In the genomic region with DNA sequence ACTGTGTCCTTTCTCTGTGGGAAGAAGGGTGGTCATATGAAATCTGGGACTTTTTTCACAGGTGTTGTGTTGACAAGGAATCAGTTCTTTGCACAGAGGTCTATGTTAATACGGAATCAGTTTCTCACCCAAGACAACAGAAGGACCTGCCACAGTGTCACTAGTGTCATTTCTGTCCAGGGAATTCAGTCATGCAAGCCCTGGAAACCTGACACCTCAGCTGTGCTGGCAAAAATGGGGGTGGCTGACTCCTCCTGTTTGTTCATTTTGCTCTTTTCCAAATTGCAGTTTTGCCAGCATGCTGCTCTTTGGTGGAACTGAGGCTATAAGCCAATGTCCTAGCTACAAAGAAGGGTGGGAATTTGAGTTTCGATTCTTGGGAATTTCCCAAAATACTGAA, we compare ENCODE assay signal across 28 cellular contexts. TPM values are rescaled to one million over a fixed set of nuclear protein-coding genes. Genes with fewer than 3 reads are reported as not detected.
"Had no signal": no experiment of that assay in that cellular context is flagged by ENCODE, and none has a peak within 500 bp of the region (broad histone marks: within the 10 kb centered on the region; RNA-seq: fewer than 3 reads in every experiment).

No MANE protein-coding gene starts in this region.

- H3K36me3 Mint-ChIP-seq: activated naive CD8-positive, alpha-beta T cell; naive B cell; stimulated activated naive B cell treated with anti-CD40 and anti-IgM and Interleukin-4, amounts not matched to agents 10 μg/mL and 1 μg/mL and 100 μg/mL, for 72 hours had no signal

- H3K27ac Mint-ChIP-seq: activated CD4-positive, alpha-beta T cell treated with anti-CD3 and anti-CD28 coated beads for 36 hours; activated naive CD8-positive, alpha-beta T cell; naive B cell; nephron progenitor cell; stimulated activated naive B cell treated with anti-CD40 and anti-IgM and Interleukin-4, amounts not matched to agents 10 μg/mL and 1 μg/mL and 100 μg/mL, for 72 hours; T-helper 2 cell treated with Interferon-gamma antibody and Interleukin-4, amounts not matched to agents 5 μg/mL and 100 μg/mL, for 36 hours had no signal

- DNase-seq: activated CD4-positive, alpha-beta T cell treated with anti-CD3 and anti-CD28 coated beads for 36 hours; activated CD4-positive, CD25-positive, alpha-beta regulatory T cell; activated effector memory CD4-positive, alpha-beta T cell treated with Interleukin-2 at 50 U/mL for 16 hours; activated naive CD4-positive, alpha-beta T cell treated with Interleukin-2 at 50 U/mL for 16 hours; activated T-cell treated with anti-CD3 and anti-CD28 coated beads for 4 hours; aorta; body of pancreas; dermis blood vessel endothelial cell; effector CD4-positive, alpha-beta T cell; foreskin keratinocyte; kidney glomerular epithelial cell; left lung; naive B cell; nephron progenitor cell; pancreas; stimulated activated CD4-positive, alpha-beta T cell treated with anti-CD3 and anti-CD28 coated beads, Interleukin-15, amount 100 ng/mL, for 24 hours; stimulated activated CD4-positive, alpha-beta T cell treated with anti-CD3 and anti-CD28 coated beads, Interleukin-2, amount 100 ng/mL, for 24 hours; stimulated activated naive B cell treated with anti-CD40 and anti-IgM and Interleukin-4, amounts not matched to agents 10 μg/mL and 1 μg/mL and 100 μg/mL, for 72 hours; stomach; thyroid gland; upper lobe of left lung had no signal

- FAIRE-seq: colon, pancreas had no signal

- H3K9me3 ChIP-seq: body of pancreas, esophagus muscularis mucosa, left lung, pancreas, right atrium auricular region, stomach, thyroid gland, upper lobe of left lung had no signal

- H3K27me3 ChIP-seq: body of pancreas, esophagus muscularis mucosa, left lung, pancreas, right atrium auricular region, thyroid gland, upper lobe of left lung had no signal

- ATAC-seq: activated CD4-positive, alpha-beta T cell treated with anti-CD3 and anti-CD28 coated beads for 36 hours; body of pancreas; foreskin keratinocyte; left lung; pancreas; stimulated activated naive B cell treated with anti-CD40 and anti-IgM and Interleukin-4, amounts not matched to agents 10 μg/mL and 1 μg/mL and 100 μg/mL, for 72 hours had no signal

- H3K27ac ChIP-seq: body of pancreas, esophagus muscularis mucosa, foreskin keratinocyte, left lung, pancreas, right atrium auricular region, stomach, thyroid gland, upper lobe of left lung had no signal

- H3K4me3 Mint-ChIP-seq: activated CD4-positive, alpha-beta T cell treated with anti-CD3 and anti-CD28 coated beads for 36 hours; activated naive CD8-positive, alpha-beta T cell; naive B cell; nephron progenitor cell; stimulated activated naive B cell treated with anti-CD40 and anti-IgM and Interleukin-4, amounts not matched to agents 10 μg/mL and 1 μg/mL and 100 μg/mL, for 72 hours; T-helper 2 cell treated with Interferon-gamma antibody and Interleukin-4, amounts not matched to agents 5 μg/mL and 100 μg/mL, for 36 hours had no signal

- H3K4me1 Mint-ChIP-seq: activated CD4-positive, alpha-beta T cell treated with anti-CD3 and anti-CD28 coated beads for 36 hours; naive B cell; stimulated activated naive B cell treated with anti-CD40 and anti-IgM and Interleukin-4, amounts not matched to agents 10 μg/mL and 1 μg/mL and 100 μg/mL, for 72 hours had no signal

- H3K4me3 ChIP-seq: body of pancreas, esophagus muscularis mucosa, left lung, lung, pancreas, right atrium auricular region, stomach, thyroid gland, upper lobe of left lung had no signal

- H3K36me3 ChIP-seq: esophagus muscularis mucosa, left lung, pancreas, right atrium auricular region, stomach, thyroid gland, upper lobe of left lung had no signal

- H3K9me3 Mint-ChIP-seq: naive B cell; nephron progenitor cell; stimulated activated naive B cell treated with anti-CD40 and anti-IgM and Interleukin-4, amounts not matched to agents 10 μg/mL and 1 μg/mL and 100 μg/mL, for 72 hours; T-helper 2 cell treated with Interferon-gamma antibody and Interleukin-4, amounts not matched to agents 5 μg/mL and 100 μg/mL, for 36 hours had no signal

- H3K4me1 ChIP-seq: body of pancreas, esophagus muscularis mucosa, foreskin keratinocyte, left lung, pancreas, right atrium auricular region, stomach, thyroid gland, upper lobe of left lung had no signal

RNA-seq across cellular contexts. Expression of a gene that starts 50.1 kb away (rescaled TPM):
- total RNA-seq: activated CD4-positive, alpha-beta T cell treated with anti-CD3 and anti-CD28 coated beads for 36 hours; dermis blood vessel endothelial cell; foreskin keratinocyte; pulmonary artery endothelial cell had no signal
- polyA plus RNA-seq: foreskin keratinocyte had no signal
